Comparison of ENCODE assay signal across 17 cellular contexts in the genomic region with DNA sequence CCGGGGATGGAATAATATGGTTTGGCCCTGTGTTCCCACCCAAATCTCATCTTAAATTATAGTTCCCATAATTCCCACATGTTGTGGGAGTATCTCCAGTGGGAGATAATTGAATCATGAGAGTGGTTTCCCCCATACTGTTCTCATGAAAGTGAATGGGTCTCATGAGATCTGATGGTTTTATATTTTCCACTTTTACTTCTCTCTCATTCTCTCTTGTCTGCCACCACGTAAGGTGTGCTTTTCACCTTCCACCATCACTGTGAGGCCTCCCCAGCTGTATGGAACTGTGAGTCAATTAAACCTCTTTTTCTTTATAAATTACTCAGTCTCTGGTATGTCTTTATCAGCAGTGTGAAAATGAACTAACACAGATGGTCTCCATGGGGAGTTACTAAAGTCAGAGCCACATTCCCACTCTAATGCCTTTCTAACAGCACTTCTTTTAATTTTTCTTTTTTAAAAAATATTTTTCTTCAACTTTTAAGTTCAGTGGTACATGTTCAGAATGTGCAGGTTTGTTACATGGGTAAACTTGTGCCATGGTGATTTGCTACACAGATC.
A peak's percentile ranks its signal among the peaks of the same experiment; 100 is the strongest.
DNase-seq lines count a peak whose midpoint lies in the region; ATAC-seq, FAIRE-seq and TF ChIP-seq lines count a peak whose summit lies in the region.
"Had no signal": no experiment of that assay in that cellular context is flagged by ENCODE, and none has a peak within 500 bp of the region (broad histone marks: within the 10 kb centered on the region; RNA-seq: fewer than 3 reads in every experiment).

No MANE protein-coding gene starts in this region.

- H3K4me1 Mint-ChIP-seq in HFFc6 (ENCODE audit: low read depth), result no peaks in the 10 kb centered on the region
- H3K4me1 Mint-ChIP-seq: CD4-positive, alpha-beta memory T cell; GM23338 had no signal

- intact Hi-C loops in Right ventricle myocardium inferior (cut with DNase I) (no loop called here), Right ventricle myocardium superior (cut with DNase I) (no loop called here)

- 0 out of 2 replicates have a peak, but pooled peaks cover 4% of the 10 kb centered on the region for H3K36me3 Mint-ChIP-seq in HFFc6 (ENCODE audit: low read depth)
- H3K36me3 Mint-ChIP-seq: CD4-positive, alpha-beta memory T cell had no signal

- FAIRE-seq in GM12891 (lab: Jason Lieb, UNC), result no peak
- FAIRE-seq: G401.6, GM12892, GM19239 had no signal

- TF ChIP-seq CTCF in HFFc6 (IDR thresholded peaks at IDR 0.05), result no peak

- TF ChIP-seq POLR2A in GM12891 (IDR thresholded peaks at IDR 0.05; ENCODE audit: low read depth, low read length), result no peak

- no peak overlapping the region for H3K27ac Mint-ChIP-seq in HFFc6
- H3K27ac Mint-ChIP-seq: CD4-positive, alpha-beta memory T cell; GM23338; H9 had no signal

- no peaks in the 10 kb centered on the region for H3K27me3 Mint-ChIP-seq in HFFc6 (ENCODE audit: insufficient read depth)

- no peak overlapping the region for H3K4me3 Mint-ChIP-seq in HFFc6
- H3K4me3 Mint-ChIP-seq: CD4-positive, alpha-beta memory T cell; GM23338; H9 had no signal

- H3K9me3 Mint-ChIP-seq in HFFc6, result peaks cover 60% of the 10 kb centered on the region

- DNase-seq in Right ventricle myocardium inferior (ENCODE audit: missing footprints) (no peak), Right ventricle myocardium superior (no peak), GM12891 (ENCODE audit: insufficient read length, low spot score) (no peak), HFFc6 (no peak), DMS53 (lab: John Stamatoyannopoulos, UW) (no peak)
- DNase-seq: C1 segment of cervical spinal cord; Calu3; CD4-positive, alpha-beta memory T cell; COR-L47; DND-41; H9 had no signal

- ATAC-seq in Right ventricle myocardium inferior, result peak; percentile 42
- no peak for ATAC-seq in Right ventricle myocardium superior (ENCODE audit: poor library complexity)
- ATAC-seq in GM21786 (IDR thresholded peaks at IDR 0.05; ENCODE audit: unreplicated experiment), result peak; percentile 52
- ATAC-seq: GM23338, HCT116 had no signal

TF ChIP-seq in GM12891, 5 proteins besides CTCF, POLR2A, EP300 and RAD21:
- TF ChIP-seq SPI1 (IDR thresholded peaks at IDR 0.05; ENCODE audit: low read depth, low read length) (0 out of 2 replicates have a peak, but pooled peaks have one; percentile 2), POU2F2 (IDR thresholded peaks at IDR 0.05; ENCODE audit: low read depth, low read length) (no peak)
TF ChIP-seq in GM12891: peak in this region for 1.
